1 cellular context compared by ENCODE assay signal in the genomic region with DNA sequence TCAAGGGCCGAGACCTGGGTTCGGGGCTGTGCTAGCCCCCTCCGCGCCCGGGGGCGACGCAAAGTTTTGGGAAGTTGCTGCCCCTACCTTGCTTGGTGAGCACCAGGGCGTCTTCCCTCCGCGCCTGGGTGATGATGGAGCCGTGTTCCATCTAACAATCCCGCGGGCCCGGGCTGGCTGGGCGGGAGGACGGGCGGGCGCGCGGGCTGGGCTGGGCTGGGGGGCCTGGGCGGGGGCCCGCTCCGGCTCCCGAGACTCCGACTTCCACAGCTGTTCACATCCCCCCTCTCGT.
TF ChIP-seq lines count a peak whose summit lies in the region.

No MANE protein-coding gene starts in this region.

TF ChIP-seq in GM23338, 12 proteins besides CTCF, POLR2A, EP300 and RAD21 (continued from another document):
- TF ChIP-seq, protein P1, sequence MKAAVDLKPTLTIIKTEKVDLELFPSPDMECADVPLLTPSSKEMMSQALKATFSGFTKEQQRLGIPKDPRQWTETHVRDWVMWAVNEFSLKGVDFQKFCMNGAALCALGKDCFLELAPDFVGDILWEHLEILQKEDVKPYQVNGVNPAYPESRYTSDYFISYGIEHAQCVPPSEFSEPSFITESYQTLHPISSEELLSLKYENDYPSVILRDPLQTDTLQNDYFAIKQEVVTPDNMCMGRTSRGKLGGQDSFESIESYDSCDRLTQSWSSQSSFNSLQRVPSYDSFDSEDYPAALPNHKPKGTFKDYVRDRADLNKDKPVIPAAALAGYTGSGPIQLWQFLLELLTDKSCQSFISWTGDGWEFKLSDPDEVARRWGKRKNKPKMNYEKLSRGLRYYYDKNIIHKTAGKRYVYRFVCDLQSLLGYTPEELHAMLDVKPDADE (IDR thresholded peaks at IDR 0.05) = no peak
- TF ChIP-seq JUNB (IDR thresholded peaks at IDR 0.05; ENCODE audit: unreplicated experiment) (no peak), ZNF331 (CRISPR knock-in tag; IDR thresholded peaks at IDR 0.05; ENCODE audit: low read depth) (no peak), POLR2AphosphoS5 (IDR thresholded peaks at IDR 0.05; ENCODE audit: low read depth) (no peak), ZNF462 (CRISPR knock-in tag; IDR thresholded peaks at IDR 0.05) (no peak), STAT1 (IDR thresholded peaks at IDR 0.05; ENCODE audit: unreplicated experiment) (no peak), REST (IDR thresholded peaks at IDR 0.05; ENCODE audit: unreplicated experiment) (no peak)
